In genomic region chr14:101965796-101966718, GRCh38 we compare ENCODE assay signal across 8 cellular contexts. TPM values are rescaled to one million over a fixed set of nuclear protein-coding genes. Genes with fewer than 3 reads are reported as not detected.
DNase-seq lines count a peak whose midpoint lies in the region; ATAC-seq and TF ChIP-seq lines count a peak whose summit lies in the region.

No MANE protein-coding gene starts in this region.

- H3K9me3 ChIP-seq in T-helper 17 cell (ENCODE audit: control insufficient read depth, low read length, poor library complexity, severe bottlenecking), result no peaks in the 10 kb centered on the region
- H3K9me3 ChIP-seq in spleen, result no peaks in the 10 kb centered on the region

- peak overlapping the region; percentile 89 to 96 (median 94) for H3K27ac ChIP-seq in spleen

- H3K4me1 ChIP-seq in spleen, result peaks cover 17 to 78% (median 54%) of the 10 kb centered on the region in 6 donors

- H3K27me3 ChIP-seq in spleen (replicated peaks in 1 of 7), result no peaks in the 10 kb centered on the region

- no peak for TF ChIP-seq CTCF in spleen (IDR thresholded peaks at IDR 0.05 in 8 of 11, conservative IDR thresholded peaks at IDR 0.05 in 3 of 11)

- peak overlapping the region; percentile 92 for H3K4me3 Mint-ChIP-seq in T-helper 17 cell

- TF ChIP-seq POLR2A in spleen (IDR thresholded peaks at IDR 0.05), result no peak

- 33 to 64% (median 51%) methylated on average over 5 of the region's 5 CpGs for WGBS in spleen, 5 donors

- H3K36me3 ChIP-seq in spleen, result peaks cover 0 to 20% (median 0%) of the 10 kb centered on the region in 6 donors

- peak overlapping the region; percentile 82 to 100 (median 94) for H3K4me3 ChIP-seq in spleen

- intact Hi-C loops in spleen (cut with DNase I; ENCODE audit: low total_unique reads), result loop anchor here (10.0 kb wide), 1 partner anchor 261 kb away; no protein-coding TSS in a partner anchor

- peak overlapping the region; percentile 78 for H3K27ac Mint-ChIP-seq in T-helper 17 cell

- DNase-seq in NCI-H2227 (lab: John Stamatoyannopoulos, UW; ENCODE audit: unreplicated experiment) (peak; percentile 35), NCI-H2227 treated with DMSO at 0.1 percent for 48 hours (lab: John Stamatoyannopoulos, UW) (no peak), T-helper 17 cell (no peak), glomerular visceral epithelial cell (ENCODE audit: extremely low spot score) (peak; percentile 26), spleen (no peak), GM03348 (ENCODE audit: low spot score) (no peak), T1000 (lab: John Stamatoyannopoulos, UW) (no peak), hepatic stellate cell (ENCODE audit: low spot score) (no peak)

- H3K4me1 Mint-ChIP-seq in T-helper 17 cell, result peaks cover 27% of the 10 kb centered on the region

- H3K36me3 Mint-ChIP-seq in T-helper 17 cell (ENCODE audit: low read depth), result peaks cover 2% of the 10 kb centered on the region

- no peaks in the 10 kb centered on the region for H3K27me3 Mint-ChIP-seq in T-helper 17 cell

- ATAC-seq in T-helper 17 cell, result no peak

RNA-seq across cellular contexts. Expression of gene DYNC1H1, which starts 1.7 kb away (rescaled TPM):
- total RNA-seq in T-helper 17 cell (100 to 1,000 TPM; 318 to 366 TPM), spleen (100 to 1,000 TPM; 270 to 446 (median 403) TPM)
- 10 to 100 TPM; 65.9 to 85.8 (median 70.5) TPM for polyA plus RNA-seq in spleen

Comparison
In these comparisons a context has a peak if more than half of its experiments do, and no peak if none do; other contexts are left out.
1. DNase-seq: peak in NCI-H2227 (single experiment) and glomerular visceral epithelial cell (single experiment); none in NCI-H2227 treated with DMSO at 0.1 percent for 48 hours (single experiment), T-helper 17 cell (0 of 3), spleen (single experiment), GM03348 (single experiment), T1000 (single experiment) and hepatic stellate cell (single experiment).